ENCODE assay signal across 8 cellular contexts in the genomic region with DNA sequence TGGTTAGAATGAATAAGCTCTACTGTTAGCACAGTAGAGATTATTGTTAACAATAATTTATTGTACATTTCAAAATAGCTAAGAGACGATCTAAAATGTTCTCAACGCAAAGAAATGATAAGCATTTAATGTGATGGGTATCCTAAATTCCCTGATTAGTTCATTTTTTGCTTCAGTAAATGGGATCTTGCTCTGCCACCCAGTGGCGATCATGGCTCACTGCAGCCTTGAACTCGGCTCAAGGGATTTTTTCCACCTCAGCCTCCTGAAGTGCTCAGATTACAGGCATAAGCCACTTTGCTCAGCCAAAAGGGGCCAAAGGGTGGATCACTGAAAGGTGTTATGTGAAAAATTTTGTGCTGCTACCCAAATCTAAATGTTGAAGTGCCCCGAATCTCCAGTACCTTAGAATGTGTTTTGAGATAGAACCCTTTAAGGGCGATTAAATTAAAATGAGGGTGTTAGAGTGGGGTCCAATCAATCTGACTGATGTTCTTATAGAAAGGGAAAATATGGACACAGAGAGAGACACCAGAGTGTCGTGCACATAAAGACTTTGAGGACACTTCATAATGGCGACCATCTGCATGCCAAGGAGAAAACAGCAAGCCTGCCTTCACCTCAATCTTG. TPM values are rescaled to one million over a fixed set of nuclear protein-coding genes. Genes with fewer than 3 reads are reported as not detected.
A peak's percentile ranks its signal among the peaks of the same experiment; 100 is the strongest.
DNase-seq lines count a peak whose midpoint lies in the region; ATAC-seq and TF ChIP-seq lines count a peak whose summit lies in the region.

No MANE protein-coding gene starts in this region.

- ATAC-seq in activated B cell treated with CpG ODN at 0.5 μM for 24 hours (ENCODE audit: low read depth) (peak; percentile 81), HG02885 (IDR thresholded peaks at IDR 0.05; ENCODE audit: poor library complexity, unreplicated experiment) (no peak)

- POLR2A ChIA-PET in activated B cell treated with CpG ODN at 0.5 μM for 24 hours (lab: Charles Lee): no interaction called here

- no peak overlapping the region for H3K27ac Mint-ChIP-seq in activated B cell treated with CpG ODN at 0.5 μM for 24 hours

- H3K4me3 ChIP-seq in liver (ENCODE audit: low read depth in 1 of 3, low read length in 3 of 3): no peak overlapping the region

- H3K27me3 Mint-ChIP-seq in activated B cell treated with CpG ODN at 0.5 μM for 24 hours: no peaks in the 10 kb centered on the region

- H3K27ac ChIP-seq in liver (ENCODE audit: low read depth in 1 of 2, low read length in 2 of 2): no peak overlapping the region

- WGBS in liver: 14% methylated on average over 8 of the region's 8 CpGs

- no peaks in the 10 kb centered on the region for H3K27me3 ChIP-seq in liver (ENCODE audit: control insufficient read depth in 4 of 4, insufficient read depth in 4 of 4, low read length in 3 of 4)

- H3K9ac ChIP-seq in liver (ENCODE audit: low read depth in 1 of 2, low read length in 2 of 2): no peak overlapping the region

- H3K4me1 ChIP-seq in liver (ENCODE audit: control insufficient read depth in 4 of 4, insufficient read depth in 4 of 4, low read length in 3 of 4): no peaks in the 10 kb centered on the region

- no peaks in the 10 kb centered on the region for H3K9me3 ChIP-seq in liver (ENCODE audit: control insufficient read depth in 4 of 4, low read length in 3 of 4)

- TF ChIP-seq RAD21 in liver (IDR thresholded peaks at IDR 0.05): peak; percentile 91 to 93

- TF ChIP-seq CTCF in activated B cell treated with CpG ODN at 0.5 μM for 24 hours (IDR thresholded peaks at IDR 0.05): peak; percentile 61
- peak; percentile 95 for TF ChIP-seq CTCF in liver (IDR thresholded peaks at IDR 0.05; ENCODE audit: low read depth, low read length, missing input control)

- no peaks in the 10 kb centered on the region for H3K4me1 Mint-ChIP-seq in activated B cell treated with CpG ODN at 0.5 μM for 24 hours

- no peaks in the 10 kb centered on the region for H3K36me3 ChIP-seq in liver (ENCODE audit: control insufficient read depth in 4 of 4, insufficient read depth in 3 of 4, low read depth in 1 of 4, low read length in 3 of 4)

- H3K36me3 Mint-ChIP-seq in activated B cell treated with CpG ODN at 0.5 μM for 24 hours (ENCODE audit: low read depth): no peaks in the 10 kb centered on the region

- H3K9me3 Mint-ChIP-seq in activated B cell treated with CpG ODN at 0.5 μM for 24 hours: no peaks in the 10 kb centered on the region

- no peak overlapping the region for H3K4me3 Mint-ChIP-seq in activated B cell treated with CpG ODN at 0.5 μM for 24 hours

- DNase-seq in NCI-H2081 (lab: John Stamatoyannopoulos, UW) (peak; percentile 20 to 24), NCI-H2081 treated with DMSO at 0.1 percent for 48 hours (lab: John Stamatoyannopoulos, UW) (no peak), NCI-H1930 (lab: John Stamatoyannopoulos, UW) (peak; percentile 43 to 58), activated B cell treated with CpG ODN at 0.5 μM for 24 hours (peak; percentile 28), cerebellar cortex (ENCODE audit: low spot score) (peak; percentile 74)
- DNase-seq in stimulated activated CD4-positive, alpha-beta T cell treated with anti-CD3 and anti-CD28 coated beads, TNF-alpha, amount 100 ng/mL, for 24 hours (ENCODE audit: low read depth in 3 of 3): peak; percentile 16 to 42 (median 20)

- CTCF ChIA-PET in activated B cell treated with CpG ODN at 0.5 μM for 24 hours (lab: Charles Lee): interaction anchor here (0.8 to 2.9 kb wide), 12 partner anchors 8 to 460 kb away, joined by 3 to 55 read pairs (median 4); partner anchors contain the start of genes ZNF616 and ZNF836

- intact Hi-C loops in activated B cell treated with CpG ODN at 0.5 μM for 24 hours (cut with micrococcal nuclease): loop anchor here (1.0 to 10.0 kb wide), 3 partner anchors 99 to 463 kb away; partner anchors contain the start of genes ZNF613 and ZNF616

TF ChIP-seq in liver, 16 proteins besides CTCF, POLR2A, EP300 and RAD21:
- TF ChIP-seq MAX (IDR thresholded peaks at IDR 0.05) (no peak), FOXA1 (IDR thresholded peaks at IDR 0.05) (no peak), SP1 (IDR thresholded peaks at IDR 0.05) (no peak), JUND (IDR thresholded peaks at IDR 0.05) (no peak), HNF4G (IDR thresholded peaks at IDR 0.05) (no peak), EGR1 (IDR thresholded peaks at IDR 0.05; ENCODE audit: low read depth in 2 of 2) (no peak), NR2F2 (IDR thresholded peaks at IDR 0.05) (no peak), FOXA2 (IDR thresholded peaks at IDR 0.05) (no peak), GABPA (IDR thresholded peaks at IDR 0.05 in 1 of 2, conservative IDR thresholded peaks at IDR 0.05 in 1 of 2) (no peak), YY1 (IDR thresholded peaks at IDR 0.05) (no peak), RXRA (IDR thresholded peaks at IDR 0.05) (no peak), REST (IDR thresholded peaks at IDR 0.05) (no peak), HNF4A (conservative IDR thresholded peaks at IDR 0.05) (no peak), ZBTB33 (IDR thresholded peaks at IDR 0.05) (no peak), TAF1 (conservative IDR thresholded peaks at IDR 0.05) (no peak), ATF3 (IDR thresholded peaks at IDR 0.05) (no peak)

RNA-seq across cellular contexts. Expression of gene ZNF766, which starts 31.5 kb away (rescaled TPM):
- total RNA-seq in activated B cell treated with CpG ODN at 0.5 μM for 24 hours (33.0 and 35.0 TPM in 2 replicates), liver (1 to 10 TPM; 4.0 to 4.9 TPM)
- polyA plus RNA-seq in liver: 1 to 10 TPM; 1.6 to 3.5 TPM

RNA-seq across cellular contexts. Expression of gene PPP2R1A, which starts 48.0 kb away (rescaled TPM):
- total RNA-seq in activated B cell treated with CpG ODN at 0.5 μM for 24 hours (244 and 245 TPM in 2 replicates), liver (10 to 100 TPM; 33.6 to 58.1 TPM)
- polyA plus RNA-seq in liver: 10 to 100 TPM; 61.6 TPM

RNA-seq across cellular contexts. Expression of gene ZNF480, which starts 59.1 kb away (rescaled TPM):
- total RNA-seq in activated B cell treated with CpG ODN at 0.5 μM for 24 hours (24.0 and 25.5 TPM in 2 replicates), liver (1 to 10 TPM; 3.4 to 3.5 TPM)
- polyA plus RNA-seq in liver: 1 to 10 TPM; 1.8 to 7.3 TPM
